8 cellular contexts compared by ENCODE assay signal in genomic region chr6:130293800-130294199, GRCh38.
A peak's percentile ranks its signal among the peaks of the same experiment; 100 is the strongest.
DNase-seq lines count a peak whose midpoint lies in the region; ATAC-seq and TF ChIP-seq lines count a peak whose summit lies in the region.

No MANE protein-coding gene starts in this region.

- H3K9me3 ChIP-seq in HAP-1 (no peaks in the 10 kb centered on the region), NT2/D1 (ENCODE audit: insufficient read depth, low read length) (no peaks in the 10 kb centered on the region), adrenal gland (replicated peaks in 1 of 3) (no peaks in the 10 kb centered on the region), upper lobe of left lung (no peaks in the 10 kb centered on the region)

- WGBS in adrenal gland, 4 donors: 71 to 86% (median 78%) methylated on average over 3 of the region's 3 CpGs
- 57 to 66% methylated on average over 3 of the region's 3 CpGs for WGBS in upper lobe of left lung, 2 donors

- no peak for TF ChIP-seq EP300 in upper lobe of left lung (IDR thresholded peaks at IDR 0.05)

- peak in 5 of 6 experiments; percentile 13 to 48 (median 26) for TF ChIP-seq CTCF in adrenal gland (IDR thresholded peaks at IDR 0.05)
- TF ChIP-seq CTCF in upper lobe of left lung (IDR thresholded peaks at IDR 0.05): peak in 3 of 6 experiments; percentile 9 to 21 (median 11)

- DNase-seq in NCI-H1417 (lab: John Stamatoyannopoulos, UW) (peak in 2 of 3 experiments; percentile 13 to 55), NCI-H1417 treated with DMSO at 0.1 percent for 48 hours (lab: John Stamatoyannopoulos, UW) (no peak), HAP-1 (ENCODE audit: low spot score in 2 of 2) (peak; percentile 50 to 54), NT2/D1 (ENCODE audit: low read depth, low spot score) (peak; percentile 44), adrenal gland (peak in 5 of 7 donors; percentile 18 to 30 (median 20)), left colon (peak in 1 of 2 donors; percentile 25), upper lobe of left lung (no peak), NCI-H774 (lab: John Stamatoyannopoulos, UW) (no peak)

- in situ Hi-C loops in HAP-1 (cut with MboI; ENCODE audit: low sequenced_read_pairs): no loop called here

- no peak overlapping the region for H3K4me3 ChIP-seq in HAP-1
- H3K4me3 ChIP-seq in NT2/D1 (ENCODE audit: insufficient read length, low read depth): no peak overlapping the region
- no peak overlapping the region for H3K4me3 ChIP-seq in adrenal gland
- H3K4me3 ChIP-seq in upper lobe of left lung: no peak overlapping the region

- no peak overlapping the region for H3K9ac ChIP-seq in NT2/D1 (ENCODE audit: insufficient read length, low read depth)

- TF ChIP-seq POLR2A in adrenal gland (IDR thresholded peaks at IDR 0.05) (no peak), upper lobe of left lung (IDR thresholded peaks at IDR 0.05) (no peak)

- H3K27me3 ChIP-seq in HAP-1 (ENCODE audit: low read depth): 0 out of 2 replicates have a peak, but pooled peaks cover 3% of the 10 kb centered on the region
- no peaks in the 10 kb centered on the region for H3K27me3 ChIP-seq in NT2/D1 (ENCODE audit: insufficient read depth, insufficient read length)
- no peaks in the 10 kb centered on the region for H3K27me3 ChIP-seq in adrenal gland
- no peaks in the 10 kb centered on the region for H3K27me3 ChIP-seq in upper lobe of left lung

- no peak overlapping the region for H3K27ac ChIP-seq in adrenal gland
- H3K27ac ChIP-seq in upper lobe of left lung: no peak overlapping the region

- ATAC-seq in left colon (peak; percentile 69), upper lobe of left lung (ENCODE audit: low FRiP score in 2 of 2) (no peak)

- intact Hi-C loops in adrenal gland (cut with DNase I) (no loop called here), left colon (cut with DNase I, micrococcal nuclease) (no loop called here)

- H3K36me3 ChIP-seq in HAP-1 (replicated peaks) (no peaks in the 10 kb centered on the region), NT2/D1 (ENCODE audit: insufficient read depth, insufficient read length, low read length) (no peaks in the 10 kb centered on the region), adrenal gland (replicated peaks in 1 of 2) (no peaks in the 10 kb centered on the region), upper lobe of left lung (no peaks in the 10 kb centered on the region)

- H3K4me1 ChIP-seq in HAP-1: no peaks in the 10 kb centered on the region
- H3K4me1 ChIP-seq in NT2/D1 (ENCODE audit: insufficient read depth, insufficient read length): no peaks in the 10 kb centered on the region
- H3K4me1 ChIP-seq in adrenal gland (replicated peaks in 1 of 2): no peaks in the 10 kb centered on the region
- no peaks in the 10 kb centered on the region for H3K4me1 ChIP-seq in upper lobe of left lung

Comparison
In these comparisons a context has a peak if more than half of its experiments do, and no peak if none do; other contexts are left out.
1. DNase-seq: peak in NCI-H1417 (2 of 3), HAP-1 (2 of 2), NT2/D1 (single experiment) and adrenal gland (5 of 7); none in NCI-H1417 treated with DMSO at 0.1 percent for 48 hours (single experiment), upper lobe of left lung (0 of 2) and NCI-H774 (single experiment).